1 cellular context compared by ENCODE assay signal in the genomic region with DNA sequence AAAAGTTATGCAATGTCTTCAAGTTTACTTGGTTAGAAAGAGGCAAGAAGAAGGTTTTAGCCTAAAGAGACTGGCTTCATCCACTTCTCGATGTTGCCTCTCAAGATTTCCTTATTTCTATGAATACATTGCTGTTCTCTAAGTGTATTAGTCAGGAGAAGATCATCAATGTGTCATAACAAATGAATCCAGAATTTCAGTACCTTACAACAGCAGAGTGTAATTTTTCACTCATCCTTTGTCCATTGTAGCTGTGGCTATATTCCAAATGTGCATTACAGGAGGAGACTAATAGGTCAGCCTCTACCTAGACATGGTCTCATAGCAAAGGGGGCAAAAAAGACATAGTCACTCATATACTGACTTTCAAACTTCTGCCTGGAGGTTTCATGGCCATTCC.
TF ChIP-seq lines count a peak whose summit lies in the region.

No MANE protein-coding gene starts in this region.

TF ChIP-seq in IMR-90, 13 proteins besides CTCF, POLR2A, EP300 and RAD21:
- TF ChIP-seq BHLHE40 (IDR thresholded peaks at IDR 0.05; ENCODE audit: low read depth, low read length) (no peak), NFE2L2 (IDR thresholded peaks at IDR 0.05; ENCODE audit: low read depth, low read length) (no peak), MAZ (IDR thresholded peaks at IDR 0.05; ENCODE audit: borderline replicate concordance, low read depth, low read length) (no peak), MAFK (IDR thresholded peaks at IDR 0.05; ENCODE audit: low read depth, low read length) (no peak), CHD1 (IDR thresholded peaks at IDR 0.05; ENCODE audit: low read depth, low read length) (no peak), RCOR1 (IDR thresholded peaks at IDR 0.05; ENCODE audit: insufficient replicate concordance, low read length) (no peak), USF2 (IDR thresholded peaks at IDR 0.05; ENCODE audit: low read depth, low read length) (no peak)
TF ChIP-seq in IMR-90: peak in this region for 0.
